ENCODE assay signal across 37 cellular contexts in genomic region chr3:187315872-187316271, GRCh38. TPM values are rescaled to one million over a fixed set of nuclear protein-coding genes. Genes with fewer than 3 reads are reported as not detected.
"Had no signal": no experiment of that assay in that cellular context is flagged by ENCODE, and none has a peak within 500 bp of the region (broad histone marks: within the 10 kb centered on the region; RNA-seq: fewer than 3 reads in every experiment).

No MANE protein-coding gene starts in this region.

- H3K9me3 Mint-ChIP-seq: activated CD4-positive, alpha-beta memory T cell treated with anti-CD3 and anti-CD28 coated beads, Interleukin-2, amount 10 ng/mL, durations not matched to agents 7 days and 5 days; activated CD4-positive, alpha-beta T cell treated with anti-CD3 and anti-CD28 coated beads, Interleukin-2, amount 10 ng/mL, durations not matched to agents 24 days and 14 days; activated T-cell treated with anti-CD3 and anti-CD28 coated beads, Interleukin-2, amount 50 U/mL, for 4 hours; activated T-helper 2 cell treated with anti-CD3 and anti-CD28 coated beads, Interferon-gamma antibody, Interleukin-2, Interleukin-4, amounts not matched to agents 10 μg/mL and 5 μg/mL and 100 μg/mL, durations not matched to agents 14 hours and 24 hours and 36 hours; immature natural killer cell; memory B cell; neural crest cell; stimulated activated naive CD8-positive, alpha-beta T cell treated with anti-CD3 and anti-CD28 coated beads, Interleukin-15, amount 100 ng/mL, for 72 hours had no signal

- H3K9me3 ChIP-seq: body of pancreas, colonic mucosa, pancreas, prostate gland, sigmoid colon, tibial artery, upper lobe of right lung had no signal

- H3K36me3 ChIP-seq: cardiac muscle cell, colonic mucosa, pancreas, prostate gland, sigmoid colon, tibial artery, upper lobe of right lung, WERI-Rb-1 had no signal

- H3K27me3 ChIP-seq: body of pancreas, cardiac muscle cell, colonic mucosa, pancreas, sigmoid colon, tibial artery had no signal

- H3K36me3 Mint-ChIP-seq: activated naive CD8-positive, alpha-beta T cell; immature natural killer cell; stimulated activated memory B cell treated with anti-CD40 and anti-IgM and Interleukin-4, amounts not matched to agents 10 μg/mL and 1 μg/mL and 100 μg/mL, for 72 hours had no signal

- H3K4me1 ChIP-seq: colonic mucosa, prostate gland had no signal

- H3K27ac Mint-ChIP-seq: activated CD4-positive, alpha-beta memory T cell treated with anti-CD3 and anti-CD28 coated beads, Interleukin-2, amount 10 ng/mL, durations not matched to agents 7 days and 5 days; activated CD4-positive, alpha-beta T cell treated with anti-CD3 and anti-CD28 coated beads, Interleukin-2, amount 10 ng/mL, durations not matched to agents 24 days and 14 days; activated naive CD8-positive, alpha-beta T cell; activated T-helper 2 cell treated with anti-CD3 and anti-CD28 coated beads, Interferon-gamma antibody, Interleukin-2, Interleukin-4, amounts not matched to agents 10 μg/mL and 5 μg/mL and 100 μg/mL, durations not matched to agents 14 hours and 24 hours and 36 hours; immature natural killer cell; memory B cell; naive thymus-derived CD4-positive, alpha-beta T cell; stimulated activated memory B cell treated with anti-CD40 and anti-IgM and Interleukin-4, amounts not matched to agents 10 μg/mL and 1 μg/mL and 100 μg/mL, for 72 hours; stimulated activated naive CD8-positive, alpha-beta T cell treated with anti-CD3 and anti-CD28 coated beads, Interleukin-15, amount 100 ng/mL, for 72 hours; T-helper 17 cell had no signal

- DNase-seq: activated CD4-positive, alpha-beta memory T cell treated with anti-CD3 and anti-CD28 coated beads, Interleukin-2, amount 10 ng/mL, durations not matched to agents 7 days and 5 days; activated CD4-positive, alpha-beta T cell treated with anti-CD3 and anti-CD28 coated beads, Interleukin-2, amount 10 ng/mL, durations not matched to agents 24 days and 14 days; activated CD8-positive, alpha-beta memory T cell treated with anti-CD3 and anti-CD28 coated beads, Interleukin-2, amount 50 U/mL, for 48 hours; activated T-cell treated with anti-CD3 and anti-CD28 coated beads, Interleukin-2, amount 50 U/mL, for 4 hours; anterior cingulate cortex; body of pancreas; cerebellar nuclear complex; colonic mucosa; effector CD8-positive, alpha-beta T cell; foreskin fibroblast; head of caudate nucleus; hypothalamus; immature natural killer cell; kidney; midbrain; naive thymus-derived CD4-positive, alpha-beta T cell; nucleus accumbens; pancreas; sigmoid colon; small intestine; stimulated activated CD4-positive, alpha-beta T cell treated with anti-CD3 and anti-CD28 coated beads, Interleukin-4, amount 100 ng/mL, for 24 hours; stimulated activated naive CD8-positive, alpha-beta T cell treated with anti-CD3 and anti-CD28 coated beads, Interleukin-15, amount 100 ng/mL, for 72 hours; substantia nigra; T-helper 17 cell; T1000; tibial artery; upper lobe of right lung; WERI-Rb-1 had no signal

- H3K4me3 ChIP-seq: body of pancreas, cardiac muscle cell, colonic mucosa, pancreas, prostate gland, sigmoid colon, tibial artery, upper lobe of right lung had no signal

- H3K27ac ChIP-seq: body of pancreas, cardiac muscle cell, colonic mucosa, pancreas, prostate gland, sigmoid colon, tibial artery, upper lobe of right lung, WERI-Rb-1 had no signal

- ATAC-seq: activated CD4-positive, CD25-positive, alpha-beta regulatory T cell treated with anti-CD3 and anti-CD28 coated beads, Interleukin-2, amount 50 U/mL, for 24 hours; body of pancreas; naive thymus-derived CD4-positive, alpha-beta T cell; pancreas; stimulated activated memory B cell treated with anti-CD40 and anti-IgM and Interleukin-4, amounts not matched to agents 10 μg/mL and 1 μg/mL and 100 μg/mL, for 72 hours; stimulated activated naive CD8-positive, alpha-beta T cell treated with anti-CD3 and anti-CD28 coated beads, Interleukin-15, amount 100 ng/mL, for 72 hours; T-helper 17 cell; upper lobe of right lung had no signal

- H3K4me3 Mint-ChIP-seq: activated CD4-positive, alpha-beta memory T cell treated with anti-CD3 and anti-CD28 coated beads, Interleukin-2, amount 10 ng/mL, durations not matched to agents 7 days and 5 days; activated CD4-positive, alpha-beta T cell treated with anti-CD3 and anti-CD28 coated beads, Interleukin-2, amount 10 ng/mL, durations not matched to agents 24 days and 14 days; activated naive CD8-positive, alpha-beta T cell; activated T-cell treated with anti-CD3 and anti-CD28 coated beads, Interleukin-2, amount 50 U/mL, for 4 hours; immature natural killer cell; memory B cell; naive thymus-derived CD4-positive, alpha-beta T cell; neural crest cell; stimulated activated memory B cell treated with anti-CD40 and anti-IgM and Interleukin-4, amounts not matched to agents 10 μg/mL and 1 μg/mL and 100 μg/mL, for 72 hours; stimulated activated naive CD8-positive, alpha-beta T cell treated with anti-CD3 and anti-CD28 coated beads, Interleukin-15, amount 100 ng/mL, for 72 hours; T-helper 17 cell had no signal

RNA-seq across cellular contexts. Expression of gene MASP1, which starts 24.3 kb away (rescaled TPM):
- total RNA-seq: activated CD4-positive, alpha-beta memory T cell treated with anti-CD3 and anti-CD28 coated beads, Interleukin-2, amount 10 ng/mL, durations not matched to agents 7 days and 5 days; activated CD4-positive, alpha-beta T cell treated with anti-CD3 and anti-CD28 coated beads, Interleukin-2, amount 10 ng/mL, durations not matched to agents 24 days and 14 days; activated T-helper 2 cell treated with anti-CD3 and anti-CD28 coated beads, Interferon-gamma antibody, Interleukin-2, Interleukin-4, amounts not matched to agents 10 μg/mL and 5 μg/mL and 100 μg/mL, durations not matched to agents 14 hours and 24 hours and 36 hours; epithelial cell of proximal tubule; naive thymus-derived CD4-positive, alpha-beta T cell had no signal

RNA-seq across cellular contexts. Expression of gene RTP4, which starts 52.3 kb away (rescaled TPM):
- total RNA-seq: cardiac muscle cell, neural crest cell had no signal
